Comparison of ENCODE assay signal across 11 cellular contexts in genomic region chr7:36127075-36127740, GRCh38. TPM values are rescaled to one million over a fixed set of nuclear protein-coding genes. Genes with fewer than 3 reads are reported as not detected.
A peak's percentile ranks its signal among the peaks of the same experiment; 100 is the strongest.
DNase-seq lines count a peak whose midpoint lies in the region; ATAC-seq, FAIRE-seq and TF ChIP-seq lines count a peak whose summit lies in the region.
"Had no signal": no experiment of that assay in that cellular context is flagged by ENCODE, and none has a peak within 500 bp of the region (broad histone marks: within the 10 kb centered on the region; RNA-seq: fewer than 3 reads in every experiment).

No MANE protein-coding gene starts in this region.

- WGBS in A549 (ENCODE audit: missing lambda C conversion rate): 86% methylated on average over 4 of the region's 4 CpGs

- no peak for TF ChIP-seq POLR2A in A549 (IDR thresholded peaks at IDR 0.05; ENCODE audit: low read length)

- intact Hi-C loops in Right ventricle myocardium superior (cut with DNase I): no loop called here

- H3K9me3 ChIP-seq in A549: no peaks in the 10 kb centered on the region

- peak overlapping the region; percentile 92; the same call in 2 of the 3 replicates for H3K4me2 ChIP-seq in A549

- H3K4me1 ChIP-seq in A549: peaks cover 31% of the 10 kb centered on the region

- H3K27ac ChIP-seq in A549: peak overlapping the region; percentile 82 to 88; a peak in 5 of 6 replicates

- FAIRE-seq in A549 (lab: Jason Lieb, UNC): no peak
- FAIRE-seq: HTR-8/SVneo had no signal

- no peak for ATAC-seq in A549
- ATAC-seq in GM21367 (IDR thresholded peaks at IDR 0.05; ENCODE audit: unreplicated experiment): peak; percentile 62
- ATAC-seq in Right ventricle myocardium superior (ENCODE audit: poor library complexity): peak; percentile 38
- ATAC-seq in GM21528 (IDR thresholded peaks at IDR 0.05; ENCODE audit: low FRiP score, unreplicated experiment): no peak

- TF ChIP-seq CTCF in A549 (IDR thresholded peaks at IDR 0.05): no peak

- CTCF ChIA-PET in A549 (lab: Yijun Ruan, JAX): interaction anchor here (0.6 to 1.1 kb wide), 5 partner anchors 9 to 1999 kb away, joined by 3 to 4 read pairs (median 3); no protein-coding TSS in a partner anchor

- H3K4me3 ChIP-seq in A549: no peak overlapping the region

- no peak for TF ChIP-seq RAD21 in A549 (conservative IDR thresholded peaks at IDR 0.05 in 1 of 2, IDR thresholded peaks at IDR 0.05 in 1 of 2)

- no peak for DNase-seq in A549 (ENCODE audit: low read depth in 1 of 2, low spot score in 1 of 2)
- DNase-seq in NCI-H524 treated with DMSO at 0.1 percent for 48 hours (lab: John Stamatoyannopoulos, UW): peak; percentile 4
- DNase-seq in Right ventricle myocardium superior: no peak
- no peak for DNase-seq in stimulated activated CD4-positive, alpha-beta T cell treated with anti-CD3 and anti-CD28 coated beads, Interleukin-12 subunit alpha, Interleukin-12 subunit beta, amount 100 ng/mL, for 4 hours
- DNase-seq in C1 segment of cervical spinal cord (lab: John Stamatoyannopoulos, UW): no peak
- no peak for DNase-seq in cerebellum (ENCODE audit: low spot score)
- DNase-seq: immature natural killer cell, T1000 had no signal

- POLR2A ChIA-PET in A549 (lab: Yijun Ruan, JAX): no interaction called here

- TF ChIP-seq EP300 in A549 (IDR thresholded peaks at IDR 0.05): no peak

TF ChIP-seq in A549, 52 proteins besides CTCF, POLR2A, EP300 and RAD21:
- TF ChIP-seq HEYL (CRISPR knock-in tag; IDR thresholded peaks at IDR 0.05): no peak
- TF ChIP-seq NFE2L2 (conservative IDR thresholded peaks at IDR 0.05; ENCODE audit: low read length): no peak
- no peak for TF ChIP-seq FOSB (CRISPR knock-in tag; IDR thresholded peaks at IDR 0.05)
- TF ChIP-seq ZC3H11A (IDR thresholded peaks at IDR 0.05): no peak
- TF ChIP-seq SMC3 (IDR thresholded peaks at IDR 0.05): no peak
- TF ChIP-seq REST (IDR thresholded peaks at IDR 0.05): no peak
- TF ChIP-seq ESRRA (IDR thresholded peaks at IDR 0.05; ENCODE audit: borderline replicate concordance, low read length): no peak
- TF ChIP-seq ZFP36 (IDR thresholded peaks at IDR 0.05; ENCODE audit: borderline replicate concordance, partially characterized antibody): no peak
- TF ChIP-seq POLR2AphosphoS2 (conservative IDR thresholded peaks at IDR 0.05; ENCODE audit: low read length): no peak
- no peak for TF ChIP-seq BHLHE40 (IDR thresholded peaks at IDR 0.05; ENCODE audit: low read depth, low read length)
- no peak for TF ChIP-seq RARB (CRISPR knock-in tag; IDR thresholded peaks at IDR 0.05)
- no peak for TF ChIP-seq TFCP2L1 (CRISPR knock-in tag; IDR thresholded peaks at IDR 0.05)
- TF ChIP-seq ZNF302 (CRISPR knock-in tag; IDR thresholded peaks at IDR 0.05): no peak
- TF ChIP-seq GATA3 (IDR thresholded peaks at IDR 0.05; ENCODE audit: borderline replicate concordance): no peak
- no peak for TF ChIP-seq TP53 (CRISPR knock-in tag; IDR thresholded peaks at IDR 0.05)
- TF ChIP-seq EHMT2 (IDR thresholded peaks at IDR 0.05; ENCODE audit: low read depth): no peak
- no peak for TF ChIP-seq JUN (IDR thresholded peaks at IDR 0.05)
- TF ChIP-seq CHD2 (IDR thresholded peaks at IDR 0.05; ENCODE audit: low read length, partially characterized antibody): no peak
- no peak for TF ChIP-seq CHD4 (IDR thresholded peaks at IDR 0.05; ENCODE audit: borderline replicate concordance)

RNA-seq across cellular contexts. Expression of gene EEPD1, which starts 25.8 kb away (rescaled TPM):
- polyA plus RNA-seq in A549 (2011; rRNA removed) (14.2 and 16.0 TPM in 2 replicates), A549 (2017; fragmentation: RNase III; extraction: RNeasy Plus Mini Kit Qiagen cat#74134 plus additional on column Dnase treatment) (22.1 to 25.9 TPM (median 24.3 TPM) in 3 replicates)
- polyA plus RNA-seq in A549 (2012; cell fraction: cytosol; rRNA removed): 20.3 and 22.7 TPM in 2 replicates
- polyA plus RNA-seq in A549 (2012; cell fraction: nucleus; rRNA removed): 60.4 and 64.3 TPM in 2 replicates
- polyA minus RNA-seq in A549 (2011; rRNA and poly(A)+ RNA removed): 8.3 and 12.0 TPM in 2 replicates
- total RNA-seq in Right ventricle myocardium superior (10.0 TPM), cerebellum (12.1 TPM)

Comparison
In these comparisons a context has a peak if more than half of its experiments do, and no peak if none do; other contexts are left out.
1. ATAC-seq: peak in GM21367 (single experiment) and Right ventricle myocardium superior (single experiment); none in A549 (0 of 2) and GM21528 (single experiment).